ENCODE assay signal across 10 cellular contexts in the genomic region with DNA sequence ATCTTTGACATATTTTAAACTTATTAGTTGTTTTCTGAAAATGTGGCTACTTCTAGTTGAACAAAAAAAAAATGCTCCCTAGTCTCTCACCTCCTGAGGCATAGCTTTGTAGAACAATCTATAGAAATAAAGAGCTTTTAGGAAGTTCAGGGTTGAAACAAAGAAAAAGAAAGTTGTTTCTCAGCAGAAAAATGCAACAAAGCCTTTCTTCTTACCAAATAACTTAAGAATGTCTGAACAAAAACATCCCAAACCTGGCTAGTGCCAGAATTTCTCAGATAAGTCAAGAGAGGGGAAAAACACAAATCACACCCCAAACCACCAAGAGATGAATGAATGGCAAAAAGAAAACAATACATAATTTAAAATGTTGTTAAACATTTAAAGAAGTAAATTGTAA.
DNase-seq lines count a peak whose midpoint lies in the region; ATAC-seq, FAIRE-seq and TF ChIP-seq lines count a peak whose summit lies in the region.
"Had no signal": no experiment of that assay in that cellular context is flagged by ENCODE, and none has a peak within 500 bp of the region (broad histone marks: within the 10 kb centered on the region; RNA-seq: fewer than 3 reads in every experiment).

No MANE protein-coding gene starts in this region.

- no peaks in the 10 kb centered on the region for H3K27me3 ChIP-seq in keratinocyte (ENCODE audit: control insufficient read depth, extremely low read depth, insufficient read depth, low read length)
- no peaks in the 10 kb centered on the region for H3K27me3 ChIP-seq in suprapubic skin

- intact Hi-C loops in activated CD8-positive, alpha-beta T cell treated with anti-CD3 and anti-CD28 coated beads for 36 hours (cut with micrococcal nuclease), result no loop called here

- ATAC-seq in activated CD8-positive, alpha-beta T cell treated with anti-CD3 and anti-CD28 coated beads for 36 hours, result no peak
- no peak for ATAC-seq in activated CD8-positive, alpha-beta T cell treated with anti-CD3 and anti-CD28 coated beads, Interleukin-2, amount 10 ng/mL, durations not matched to agents 7 days and 5 days
- no peak for ATAC-seq in HG02870 (IDR thresholded peaks at IDR 0.05; ENCODE audit: unreplicated experiment)

- POLR2A ChIA-PET in activated CD8-positive, alpha-beta T cell treated with anti-CD3 and anti-CD28 coated beads for 36 hours (lab: Charles Lee), result interaction anchor here (1.2 to 1.7 kb wide), 2 partner anchors 10 to 14 kb away, joined by 3 to 4 read pairs; no protein-coding TSS in a partner anchor
- POLR2A ChIA-PET in activated CD8-positive, alpha-beta T cell treated with anti-CD3 and anti-CD28 coated beads, Interleukin-2, amount 10 ng/mL, durations not matched to agents 7 days and 5 days (lab: Charles Lee), result no interaction called here

- H3K36me3 Mint-ChIP-seq in activated CD8-positive, alpha-beta T cell treated with anti-CD3 and anti-CD28 coated beads for 36 hours (ENCODE audit: low read depth), result peaks cover 24% of the 10 kb centered on the region
- H3K36me3 Mint-ChIP-seq in activated CD8-positive, alpha-beta T cell treated with anti-CD3 and anti-CD28 coated beads, Interleukin-2, amount 10 ng/mL, durations not matched to agents 7 days and 5 days (ENCODE audit: low read depth), result peaks cover 15% of the 10 kb centered on the region

- dilution Hi-C loops in keratinocyte (cut with MboI; ENCODE audit: extremely low pct_ligation_motif_present, low sequenced_read_pairs), result no loop called here

- no peaks in the 10 kb centered on the region for H3K27me3 Mint-ChIP-seq in activated CD8-positive, alpha-beta T cell treated with anti-CD3 and anti-CD28 coated beads for 36 hours
- H3K27me3 Mint-ChIP-seq in activated CD8-positive, alpha-beta T cell treated with anti-CD3 and anti-CD28 coated beads, Interleukin-2, amount 10 ng/mL, durations not matched to agents 7 days and 5 days (ENCODE audit: low read depth), result no peaks in the 10 kb centered on the region

- no peak for TF ChIP-seq EP300 in suprapubic skin (IDR thresholded peaks at IDR 0.05)

- peak overlapping the region; percentile 47 for H3K27ac Mint-ChIP-seq in activated CD8-positive, alpha-beta T cell treated with anti-CD3 and anti-CD28 coated beads for 36 hours
- no peak overlapping the region for H3K27ac Mint-ChIP-seq in activated CD8-positive, alpha-beta T cell treated with anti-CD3 and anti-CD28 coated beads, Interleukin-2, amount 10 ng/mL, durations not matched to agents 7 days and 5 days

- peaks cover 39% of the 10 kb centered on the region for H3K4me1 ChIP-seq in keratinocyte (ENCODE audit: control insufficient read depth, extremely low read depth, insufficient read depth, low read length)
- H3K4me1 ChIP-seq in suprapubic skin, result peaks cover 51% of the 10 kb centered on the region

- H3K4me3 Mint-ChIP-seq in activated CD8-positive, alpha-beta T cell treated with anti-CD3 and anti-CD28 coated beads for 36 hours, result no peak overlapping the region
- H3K4me3 Mint-ChIP-seq in activated CD8-positive, alpha-beta T cell treated with anti-CD3 and anti-CD28 coated beads, Interleukin-2, amount 10 ng/mL, durations not matched to agents 7 days and 5 days, result no peak overlapping the region

- peak overlapping the region; percentile 65 for H3K27ac ChIP-seq in keratinocyte (ENCODE audit: control insufficient read depth, insufficient read depth, low read length)
- H3K27ac ChIP-seq in suprapubic skin, result peak overlapping the region; percentile 80

- no peak for TF ChIP-seq POLR2A in suprapubic skin (IDR thresholded peaks at IDR 0.05)

- TF ChIP-seq CTCF in activated CD8-positive, alpha-beta T cell treated with anti-CD3 and anti-CD28 coated beads for 36 hours (IDR thresholded peaks at IDR 0.05), result no peak
- no peak for TF ChIP-seq CTCF in keratinocyte (optimal IDR thresholded peaks at IDR 0.05 in 1 of 3, IDR thresholded peaks at IDR 0.05 in 1 of 3, conservative IDR thresholded peaks at IDR 0.05 in 1 of 3; ENCODE audit: extremely low read depth in 1 of 3, insufficient read depth in 2 of 3, low read length in 3 of 3)
- TF ChIP-seq CTCF in suprapubic skin (IDR thresholded peaks at IDR 0.05), result no peak

- H3K9me3 Mint-ChIP-seq in activated CD8-positive, alpha-beta T cell treated with anti-CD3 and anti-CD28 coated beads for 36 hours, result no peaks in the 10 kb centered on the region
- no peaks in the 10 kb centered on the region for H3K9me3 Mint-ChIP-seq in activated CD8-positive, alpha-beta T cell treated with anti-CD3 and anti-CD28 coated beads, Interleukin-2, amount 10 ng/mL, durations not matched to agents 7 days and 5 days (ENCODE audit: insufficient read depth)

- no peak overlapping the region for H3K9ac ChIP-seq in keratinocyte (ENCODE audit: control insufficient read depth, extremely low read depth, insufficient read depth, low read length)

- H3K4me3 ChIP-seq in keratinocyte (ENCODE audit: control insufficient read depth in 2 of 3, extremely low read depth in 1 of 3, insufficient read depth in 2 of 3, low read depth in 1 of 3, low read length in 3 of 3) (no peak overlapping the region), suprapubic skin (no peak overlapping the region)

- H3K9me1 ChIP-seq in keratinocyte (ENCODE audit: control insufficient read depth, extremely low read depth, insufficient read depth, low read length), result no peaks in the 10 kb centered on the region

- CTCF ChIA-PET in activated CD8-positive, alpha-beta T cell treated with anti-CD3 and anti-CD28 coated beads for 36 hours (lab: Charles Lee), result interaction anchor here (1.3 to 2.0 kb wide), 3 partner anchors 12 to 165 kb away, joined by 3 to 5 read pairs (median 4); no protein-coding TSS in a partner anchor
- CTCF ChIA-PET in activated CD8-positive, alpha-beta T cell treated with anti-CD3 and anti-CD28 coated beads, Interleukin-2, amount 10 ng/mL, durations not matched to agents 7 days and 5 days (lab: Charles Lee), result interaction anchor here (0.7 to 1.0 kb wide), 2 partner anchors 13 to 96 kb away, joined by 3 read pairs; no protein-coding TSS in a partner anchor

- peak overlapping the region; percentile 33 for H3K4me2 ChIP-seq in keratinocyte (ENCODE audit: control insufficient read depth, extremely low read depth, insufficient read depth, low read depth, low read length)

- H2AFZ ChIP-seq in keratinocyte (ENCODE audit: control insufficient read depth, low read length), result peak overlapping the region; percentile 39

- peaks cover 71% of the 10 kb centered on the region for H3K4me1 Mint-ChIP-seq in activated CD8-positive, alpha-beta T cell treated with anti-CD3 and anti-CD28 coated beads for 36 hours (ENCODE audit: low read depth)
- H3K4me1 Mint-ChIP-seq in activated CD8-positive, alpha-beta T cell treated with anti-CD3 and anti-CD28 coated beads, Interleukin-2, amount 10 ng/mL, durations not matched to agents 7 days and 5 days (ENCODE audit: low read depth), result peaks cover 32% of the 10 kb centered on the region

- FAIRE-seq in keratinocyte (lab: Jason Lieb, UNC), result no peak

- H4K20me1 ChIP-seq in keratinocyte (ENCODE audit: control insufficient read depth, extremely low read depth, insufficient read depth, low read length), result no peaks in the 10 kb centered on the region

- no peaks in the 10 kb centered on the region for H3K36me3 ChIP-seq in keratinocyte (ENCODE audit: control insufficient read depth in 2 of 2, extremely low read depth in 1 of 2, insufficient read depth in 2 of 2, low read length in 2 of 2)
- no peaks in the 10 kb centered on the region for H3K36me3 ChIP-seq in suprapubic skin

- H3K9me3 ChIP-seq in keratinocyte (ENCODE audit: control insufficient read depth, low read depth, low read length), result no peaks in the 10 kb centered on the region
- no peaks in the 10 kb centered on the region for H3K9me3 ChIP-seq in suprapubic skin

- no peaks in the 10 kb centered on the region for H3K79me2 ChIP-seq in keratinocyte (ENCODE audit: control insufficient read depth, insufficient read depth, low read length)

- no peak for DNase-seq in activated CD8-positive, alpha-beta T cell treated with anti-CD3 and anti-CD28 coated beads for 36 hours
- no peak for DNase-seq in activated CD8-positive, alpha-beta T cell treated with anti-CD3 and anti-CD28 coated beads, Interleukin-2, amount 10 ng/mL, durations not matched to agents 7 days and 5 days
- DNase-seq in amniotic epithelial cell (ENCODE audit: low read depth) (peak; percentile 74), keratinocyte (ENCODE audit: low read depth, low spot score) (no peak), suprapubic skin (ENCODE audit: low spot score in 2 of 2) (no peak), AG08395 (ENCODE audit: low spot score) (no peak)
- DNase-seq in activated CD8-positive, alpha-beta memory T cell treated with anti-CD3 and anti-CD28 coated beads for 24 hours, result no peak
- DNase-seq: activated CD4-positive, alpha-beta T cell treated with anti-CD3 and anti-CD28 coated beads for 48 hours; NCI-H1105 had no signal
